ENCODE assay signal across 8 cellular contexts in the genomic region with DNA sequence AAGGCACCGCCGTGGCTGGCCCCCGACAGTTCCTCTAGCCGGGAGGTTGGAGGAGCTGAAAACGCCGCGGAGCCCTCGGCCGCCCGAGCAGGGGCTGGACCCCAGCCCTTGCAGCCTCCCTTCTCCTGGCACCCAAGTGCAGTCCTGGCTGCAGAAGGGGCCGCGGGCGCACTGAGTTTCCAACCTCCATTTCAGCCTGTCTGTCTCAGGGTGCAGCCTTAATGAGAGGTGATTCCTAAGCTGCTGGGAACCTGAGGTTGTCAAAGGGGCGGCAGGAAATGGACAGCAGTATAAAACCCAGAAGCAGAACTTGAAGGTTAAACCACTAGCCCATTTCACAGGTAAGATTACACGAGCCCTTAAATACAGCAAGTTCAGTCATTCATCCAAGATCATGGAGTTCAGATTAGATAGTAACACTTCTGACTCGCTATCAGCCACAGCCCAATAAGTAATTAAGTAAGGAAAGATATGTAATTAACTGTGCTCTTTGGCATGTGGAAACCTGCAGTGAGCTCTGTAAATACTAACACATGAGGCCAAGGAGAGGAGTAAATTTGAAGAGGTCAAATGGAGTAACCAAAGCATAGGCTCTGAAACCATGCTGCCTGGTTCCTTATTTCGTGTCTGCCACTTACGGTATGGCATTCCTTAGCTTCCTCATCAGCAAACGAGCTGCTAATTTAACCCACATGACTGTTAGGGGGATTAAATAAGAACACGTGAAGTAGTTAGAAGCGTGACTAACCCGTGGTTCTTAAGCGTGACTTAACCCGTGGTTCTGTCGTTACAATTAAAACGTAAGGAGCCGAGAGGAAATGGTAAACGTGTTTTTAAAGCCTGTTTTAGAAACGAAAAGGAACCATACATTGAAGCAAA. TPM values are rescaled to one million over a fixed set of nuclear protein-coding genes. Genes with fewer than 3 reads are reported as not detected.
DNase-seq lines count a peak whose midpoint lies in the region; ATAC-seq and TF ChIP-seq lines count a peak whose summit lies in the region.

No MANE protein-coding gene starts in this region.

- peak overlapping the region; percentile 50 for H3K4me3 ChIP-seq in NT2/D1 (ENCODE audit: insufficient read length, low read depth)
- H3K4me3 ChIP-seq in ovary = peak overlapping the region; percentile 90

- peak overlapping the region; percentile 74 for H3K9ac ChIP-seq in NT2/D1 (ENCODE audit: insufficient read length, low read depth)

- intact Hi-C loops in ovary (cut with DNase I) = loop anchor here in 1 of 4 donors (10.0 kb wide), 1 partner anchor 160 kb away; no protein-coding TSS in a partner anchor

- no peak for TF ChIP-seq CTCF in ovary (IDR thresholded peaks at IDR 0.05)

- 1% methylated on average over 22 to 29 of the region's 29 CpGs for WGBS in ovary, 3 donors

- peak; percentile 26 for TF ChIP-seq POLR2A in ovary (IDR thresholded peaks at IDR 0.05)

- ATAC-seq in HG02852 (IDR thresholded peaks at IDR 0.05; ENCODE audit: unreplicated experiment) = peak; percentile 4

- no peak for TF ChIP-seq EP300 in ovary (IDR thresholded peaks at IDR 0.05)

- H3K36me3 ChIP-seq in NT2/D1 (ENCODE audit: insufficient read depth, insufficient read length, low read length) (no peaks in the 10 kb centered on the region), ovary (no peaks in the 10 kb centered on the region)

- H3K4me1 ChIP-seq in NT2/D1 (ENCODE audit: insufficient read depth, insufficient read length) (no peaks in the 10 kb centered on the region), ovary (ENCODE audit: insufficient read depth) (no peaks in the 10 kb centered on the region)

- H3K27ac ChIP-seq in ovary = peak overlapping the region; percentile 90 to 92

- H3K27me3 ChIP-seq in NT2/D1 (ENCODE audit: insufficient read depth, insufficient read length) (no peaks in the 10 kb centered on the region), ovary (no peaks in the 10 kb centered on the region)

- H3K9me3 ChIP-seq in NT2/D1 (ENCODE audit: insufficient read depth, low read length) = no peaks in the 10 kb centered on the region
- no peaks in the 10 kb centered on the region for H3K9me3 ChIP-seq in ovary

- peak; percentile 33 for DNase-seq in DMS79 treated with DMSO at 0.1 percent for 48 hours (lab: John Stamatoyannopoulos, UW)
- DNase-seq in DMS79 (lab: John Stamatoyannopoulos, UW) = no peak
- DNase-seq in NT2/D1 (ENCODE audit: low read depth, low spot score) = no peak
- peak; percentile 65 for DNase-seq in activated effector memory CD4-positive, alpha-beta T cell treated with anti-CD3 and anti-CD28 coated beads, Interleukin-2, amount 50 U/mL, for 16 hours
- DNase-seq in globus pallidus (ENCODE audit: low spot score) = peak; percentile 40
- DNase-seq in ovary = no peak
- no peak for DNase-seq in NCI-H128 (lab: John Stamatoyannopoulos, UW; ENCODE audit: unreplicated experiment)

RNA-seq across cellular contexts. Expression of gene SETDB2, which starts 0.7 kb away (rescaled TPM):
- 10 to 100 TPM in 6 of 7 donors, 1 to 10 TPM in 1; 9.1 to 21.6 (median 19.8) TPM for total RNA-seq in ovary
- 10 to 100 TPM in 1 of 2 donors, 1 to 10 TPM in 1; 6.6 to 14.3 TPM for polyA plus RNA-seq in ovary

RNA-seq across cellular contexts. Expression of gene CAB39L, which starts 0.9 kb away (rescaled TPM):
- 10 to 100 TPM; 22.6 to 42.7 (median 26.5) TPM for total RNA-seq in ovary
- 10 to 100 TPM; 15.9 to 24.7 TPM for polyA plus RNA-seq in ovary

RNA-seq across cellular contexts. Expression of gene PHF11, which starts 51.0 kb away (rescaled TPM):
- 10 to 100 TPM; 25.6 to 43.5 (median 34.0) TPM for total RNA-seq in ovary
- polyA plus RNA-seq in ovary = 10 to 100 TPM; 25.5 to 57.0 TPM

Comparison
In these comparisons a context has a peak if more than half of its experiments do, and no peak if none do; other contexts are left out.
1. DNase-seq: peak in DMS79 treated with DMSO at 0.1 percent for 48 hours (single experiment), activated effector memory CD4-positive, alpha-beta T cell treated with anti-CD3 and anti-CD28 coated beads, Interleukin-2, amount 50 U/mL, for 16 hours (single experiment) and globus pallidus (single experiment); none in DMS79 (single experiment), NT2/D1 (single experiment), ovary (0 of 5) and NCI-H128 (single experiment).